10 cellular contexts compared by ENCODE assay signal in the genomic region with DNA sequence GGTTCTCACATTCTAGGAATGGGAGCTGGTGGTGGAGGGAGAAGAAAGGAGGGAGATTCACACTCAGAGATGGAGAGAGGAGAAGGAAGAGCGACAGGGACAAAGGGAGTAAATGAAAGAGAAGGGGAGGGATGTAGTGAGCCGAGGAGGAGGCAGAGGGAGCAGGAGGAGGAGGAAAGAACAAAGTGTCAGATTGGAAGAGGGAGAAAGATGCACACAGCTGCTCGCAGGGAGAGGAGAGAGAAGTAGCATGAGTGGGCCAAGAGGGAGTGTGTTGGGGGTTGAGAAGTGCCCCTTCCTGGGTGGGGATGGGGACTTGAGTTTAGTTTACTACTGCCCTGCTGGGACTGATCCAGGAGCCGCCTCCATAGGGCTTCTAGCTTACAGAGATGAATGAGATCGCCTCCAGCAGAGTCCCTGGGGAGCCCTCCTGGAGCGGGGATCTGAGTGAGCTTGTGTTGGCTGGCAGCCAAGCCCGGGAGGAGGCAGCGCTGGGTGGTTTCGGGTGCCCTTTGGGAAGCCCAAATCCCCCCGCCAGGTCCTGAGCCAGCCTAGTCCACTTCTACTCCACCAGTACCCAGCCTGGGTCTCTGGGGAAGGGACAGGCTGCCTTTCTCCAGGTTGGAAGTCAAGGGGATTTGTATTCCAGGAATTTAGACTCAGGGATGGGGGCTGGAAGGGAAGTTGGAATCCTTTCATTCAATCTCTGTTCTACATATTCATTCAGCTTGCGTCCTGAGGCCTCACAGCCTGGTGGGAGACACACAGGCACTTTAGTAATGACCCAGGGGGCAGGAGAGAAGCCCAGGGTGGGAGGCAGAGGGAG. TPM values are rescaled to one million over a fixed set of nuclear protein-coding genes. Genes with fewer than 3 reads are reported as not detected.
DNase-seq lines count a peak whose midpoint lies in the region; FAIRE-seq and TF ChIP-seq lines count a peak whose summit lies in the region.
"Had no signal": no experiment of that assay in that cellular context is flagged by ENCODE, and none has a peak within 500 bp of the region (broad histone marks: within the 10 kb centered on the region; RNA-seq: fewer than 3 reads in every experiment).

No MANE protein-coding gene starts in this region.

- dilution Hi-C loops in endothelial cell of umbilical vein (cut with MboI; ENCODE audit: extremely low pct_ligation_motif_present, low sequenced_read_pairs): no loop called here

- H2AFZ ChIP-seq in endothelial cell of umbilical vein (ENCODE audit: low read depth, low read length): no peak overlapping the region
- H2AFZ ChIP-seq: parathyroid adenoma had no signal

- intact Hi-C loops in endothelial cell of umbilical vein (cut with micrococcal nuclease): no loop called here
- intact Hi-C loops in spleen (cut with DNase I; ENCODE audit: low total_unique reads): no loop called here

- TF ChIP-seq POLR2A in endothelial cell of umbilical vein (IDR thresholded peaks at IDR 0.05; ENCODE audit: low read depth, low read length): no peak
- no peak for TF ChIP-seq POLR2A in spleen (IDR thresholded peaks at IDR 0.05)
- no peak for TF ChIP-seq POLR2A in erythroblast (IDR thresholded peaks at IDR 0.05; ENCODE audit: low read length)

- FAIRE-seq in endothelial cell of umbilical vein (lab: Jason Lieb, UNC): no peak

- no peaks in the 10 kb centered on the region for H3K79me2 ChIP-seq in endothelial cell of umbilical vein (ENCODE audit: control insufficient read depth, insufficient read depth, low read length)
- H3K79me2 ChIP-seq: parathyroid adenoma had no signal

- H3K9me3 ChIP-seq in endothelial cell of umbilical vein (replicated peaks; ENCODE audit: control insufficient read depth, insufficient read depth, low read length): no peaks in the 10 kb centered on the region
- no peaks in the 10 kb centered on the region for H3K9me3 ChIP-seq in spleen

- WGBS in spleen, 5 donors: 45 to 63% (median 53%) methylated on average over 8 to 11 of the region's 11 CpGs

- no peak overlapping the region for H3K9ac ChIP-seq in endothelial cell of umbilical vein (replicated peaks; ENCODE audit: extremely low read depth, insufficient read depth, low read length)
- H3K9ac ChIP-seq: parathyroid adenoma had no signal

- peak; percentile 13 to 17 for DNase-seq in NCI-H187 (lab: John Stamatoyannopoulos, UW)
- DNase-seq in NCI-H187 treated with DMSO at 0.1 percent for 48 hours (lab: John Stamatoyannopoulos, UW): no peak
- peak; percentile 85 for DNase-seq in NCI-H345 treated with DMSO at 0.1 percent for 48 hours (lab: John Stamatoyannopoulos, UW; ENCODE audit: unreplicated experiment)
- no peak for DNase-seq in endothelial cell of umbilical vein (ENCODE audit: low read depth, low spot score)
- DNase-seq in spleen: peak; percentile 20
- DNase-seq in NCI-H1930 (lab: John Stamatoyannopoulos, UW): no peak
- no peak for DNase-seq in stimulated activated CD4-positive, alpha-beta T cell treated with anti-CD3 and anti-CD28 coated beads, Interleukin-4, amount 100 ng/mL, for 4 hours
- DNase-seq in erythroblast (lab: John Stamatoyannopoulos, UW): no peak
- DNase-seq: activated CD8-positive, alpha-beta memory T cell treated with anti-CD3 and anti-CD28 coated beads for 24 hours had no signal

- no peak overlapping the region for H3K27ac ChIP-seq in endothelial cell of umbilical vein (ENCODE audit: insufficient read depth, low read depth, low read length)
- no peak overlapping the region for H3K27ac ChIP-seq in spleen
- H3K27ac ChIP-seq: parathyroid adenoma had no signal

- H3K27me3 ChIP-seq in endothelial cell of umbilical vein (ENCODE audit: control insufficient read depth in 2 of 2, insufficient read depth in 2 of 2, low read length in 2 of 2): peaks cover 10 to 19% of the 10 kb centered on the region in 2 experiments
- peaks cover 0 to 51% (median 38%) of the 10 kb centered on the region in 7 donors for H3K27me3 ChIP-seq in spleen (replicated peaks in 1 of 7)

- POLR2A ChIA-PET in endothelial cell of umbilical vein (lab: Charles Lee): no interaction called here

- H3K4me1 ChIP-seq in endothelial cell of umbilical vein (ENCODE audit: control insufficient read depth, extremely low read depth, insufficient read depth, low read length) (peaks cover 2% of the 10 kb centered on the region), spleen (peaks cover 7 to 25% (median 16%) of the 10 kb centered on the region in 6 donors)
- H3K4me1 ChIP-seq: parathyroid adenoma had no signal

- H3K4me2 ChIP-seq in endothelial cell of umbilical vein (ENCODE audit: insufficient read depth, low read length): no peak overlapping the region

- no peaks in the 10 kb centered on the region for H3K36me3 ChIP-seq in endothelial cell of umbilical vein (ENCODE audit: control insufficient read depth in 2 of 2, extremely low read depth in 1 of 2, insufficient read depth in 2 of 2, low read length in 2 of 2)
- no peaks in the 10 kb centered on the region for H3K36me3 ChIP-seq in spleen

- H4K20me1 ChIP-seq in endothelial cell of umbilical vein (replicated peaks; ENCODE audit: control insufficient read depth, extremely low read depth, insufficient read depth, low read length): no peaks in the 10 kb centered on the region

- no peaks in the 10 kb centered on the region for H3K9me1 ChIP-seq in endothelial cell of umbilical vein (replicated peaks; ENCODE audit: control insufficient read depth, extremely low read depth, insufficient read depth, low read length)

- H3K4me3 ChIP-seq in endothelial cell of umbilical vein (replicated peaks in 1 of 3; ENCODE audit: insufficient read depth in 1 of 3, low read depth in 1 of 3, low read length in 3 of 3): no peak overlapping the region
- H3K4me3 ChIP-seq in spleen: no peak overlapping the region

- no TSS peak for BruUV-seq in endothelial cell of umbilical vein (replicated peaks; lab: Mats Ljungman, UMichigan)

- TF ChIP-seq CTCF in endothelial cell of umbilical vein (IDR thresholded peaks at IDR 0.05; ENCODE audit: extremely low read depth in 1 of 2, insufficient read depth in 1 of 2, low read depth in 1 of 2, low read length in 2 of 2): no peak
- TF ChIP-seq CTCF in spleen (IDR thresholded peaks at IDR 0.05 in 8 of 11, conservative IDR thresholded peaks at IDR 0.05 in 3 of 11): no peak

- CTCF ChIA-PET in endothelial cell of umbilical vein (lab: Charles Lee): interaction anchor here (1.1 kb wide), 1 partner anchor 12 kb away, joined by 3 read pairs; no protein-coding TSS in a partner anchor

TF ChIP-seq in endothelial cell of umbilical vein, 7 proteins besides CTCF, POLR2A, EP300 and RAD21:
- TF ChIP-seq EZH2 (IDR thresholded peaks at IDR 0.05; ENCODE audit: borderline replicate concordance, low read depth, low read length, severe bottlenecking): peak; percentile 36
- TF ChIP-seq, protein P1, sequence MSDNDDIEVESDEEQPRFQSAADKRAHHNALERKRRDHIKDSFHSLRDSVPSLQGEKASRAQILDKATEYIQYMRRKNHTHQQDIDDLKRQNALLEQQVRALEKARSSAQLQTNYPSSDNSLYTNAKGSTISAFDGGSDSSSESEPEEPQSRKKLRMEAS (IDR thresholded peaks at IDR 0.05; ENCODE audit: insufficient read depth, insufficient read length): no peak

RNA-seq across cellular contexts. Expression of a gene that starts 20.9 kb away (rescaled TPM):
- total RNA-seq in endothelial cell of umbilical vein: 2.6 and 3.3 TPM in 2 replicates
- 0.58 and 0.72 TPM in 2 replicates for polyA plus RNA-seq in endothelial cell of umbilical vein
- 0.39 and 0.73 TPM in 2 replicates for polyA plus RNA-seq in endothelial cell of umbilical vein (2011; cell fraction: cytosol; rRNA removed)
- polyA plus RNA-seq in endothelial cell of umbilical vein (2011; cell fraction: nucleus; rRNA removed): 0.96 and 1.1 TPM in 2 replicates
- 2.0 and 6.3 TPM in 2 replicates for polyA plus RNA-seq in endothelial cell of umbilical vein (2012)
- 1.3 and 3.0 TPM in 2 replicates for polyA minus RNA-seq in endothelial cell of umbilical vein
- polyA minus RNA-seq in endothelial cell of umbilical vein (2011; cell fraction: cytosol; rRNA and poly(A)+ RNA removed): 23.8 TPM
- polyA minus RNA-seq in endothelial cell of umbilical vein (2011; cell fraction: nucleus; rRNA and poly(A)+ RNA removed): 0.82 and 1.4 TPM in 2 replicates
- 10 to 100 TPM in 2 of 7 donors, 1 to 10 TPM in 5; 4.3 to 10.8 (median 6.1) TPM for total RNA-seq in spleen
- 1 to 10 TPM in 2 of 3 donors, under 1 TPM in 1; 1.00 to 3.1 (median 1.7) TPM for polyA plus RNA-seq in spleen

RNA-seq across cellular contexts. Expression of a gene that starts 26.5 kb away (rescaled TPM):
- total RNA-seq in endothelial cell of umbilical vein (30.1 and 33.5 TPM in 2 replicates), spleen (10 to 100 TPM in 4 of 7 donors, 1 to 10 TPM in 3; 6.4 to 25.4 (median 12.9) TPM)
- polyA plus RNA-seq in endothelial cell of umbilical vein (24.6 and 30.9 TPM in 2 replicates), spleen (10 to 100 TPM; 14.3 to 18.3 (median 17.8) TPM)
- polyA plus RNA-seq in endothelial cell of umbilical vein (2011; cell fraction: cytosol; rRNA removed): 28.5 and 29.1 TPM in 2 replicates
- 32.9 and 36.4 TPM in 2 replicates for polyA plus RNA-seq in endothelial cell of umbilical vein (2011; cell fraction: nucleus; rRNA removed)
- 26.7 and 31.6 TPM in 2 replicates for polyA plus RNA-seq in endothelial cell of umbilical vein (2012)
- polyA minus RNA-seq in endothelial cell of umbilical vein: 23.8 and 26.1 TPM in 2 replicates
- polyA minus RNA-seq in endothelial cell of umbilical vein (2011; cell fraction: cytosol; rRNA and poly(A)+ RNA removed): 17.3 TPM
- 15.3 and 15.5 TPM in 2 replicates for polyA minus RNA-seq in endothelial cell of umbilical vein (2011; cell fraction: nucleus; rRNA and poly(A)+ RNA removed)

Comparison
In these comparisons a context has a peak if more than half of its experiments do, and no peak if none do; other contexts are left out.
1. DNase-seq: peak in NCI-H187 (2 of 2), NCI-H345 treated with DMSO at 0.1 percent for 48 hours (single experiment) and spleen (single experiment); none in NCI-H187 treated with DMSO at 0.1 percent for 48 hours (single experiment), endothelial cell of umbilical vein (single experiment), NCI-H1930 (0 of 2), stimulated activated CD4-positive, alpha-beta T cell treated with anti-CD3 and anti-CD28 coated beads, Interleukin-4, amount 100 ng/mL, for 4 hours (0 of 2) and erythroblast (0 of 2).